Comparison of ENCODE assay signal across 8 cellular contexts in the genomic region with DNA sequence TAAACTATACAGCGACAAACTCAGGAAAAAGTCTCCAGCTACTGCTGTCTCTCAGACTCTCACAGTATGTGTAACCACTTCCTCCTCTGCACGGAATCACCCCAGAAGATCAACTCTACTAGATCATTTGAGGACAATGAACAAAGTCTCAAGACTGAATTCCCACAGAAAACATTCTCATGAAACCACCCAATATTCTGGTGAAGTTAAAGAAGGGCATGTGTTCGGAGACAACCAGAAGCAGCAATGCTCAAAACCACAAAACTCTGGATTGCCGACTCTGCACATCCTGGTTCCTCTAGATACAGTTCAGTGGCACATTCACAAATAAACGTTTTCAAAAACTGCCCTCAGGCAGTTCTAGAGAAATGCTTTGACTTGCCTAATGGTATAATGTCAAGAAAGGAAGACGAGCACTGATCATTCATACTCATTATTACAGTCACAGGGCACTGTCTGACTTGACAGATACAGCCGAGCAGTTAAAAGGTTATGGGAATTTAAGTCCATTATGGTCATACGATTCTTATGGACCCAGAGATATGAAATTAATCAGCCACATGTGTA.
DNase-seq lines count a peak whose midpoint lies in the region; ATAC-seq and TF ChIP-seq lines count a peak whose summit lies in the region.

No MANE protein-coding gene starts in this region.

- WGBS in gastroesophageal sphincter (ENCODE audit: low coverage in 1 of 2), 2 donors: 61 to 70% methylated on average over 7 to 8 of the region's 8 CpGs

- H3K36me3 ChIP-seq in gastroesophageal sphincter: no peaks in the 10 kb centered on the region

- no peak overlapping the region for H3K27ac ChIP-seq in gastroesophageal sphincter

- TF ChIP-seq POLR2A in gastroesophageal sphincter (IDR thresholded peaks at IDR 0.05): no peak

- H3K4me3 ChIP-seq in gastroesophageal sphincter: no peak overlapping the region

- DNase-seq in GM10248 (ENCODE audit: extremely low spot score) (peak; percentile 34), KG1 (lab: John Stamatoyannopoulos, UW) (peak; percentile 87), stromal cell of bone marrow (ENCODE audit: low read depth) (peak; percentile 69), hepatic stellate cell (ENCODE audit: low spot score) (no peak), LoVo (ENCODE audit: low spot score) (no peak)

- H3K4me1 ChIP-seq in gastroesophageal sphincter: no peaks in the 10 kb centered on the region

- CTCF ChIA-PET in GM10248 (lab: Yijun Ruan, JAX): interaction anchor here (0.6 to 2.9 kb wide), 5 partner anchors 13 to 190 kb away, joined by 3 to 8 read pairs (median 4); no protein-coding TSS in a partner anchor

- ATAC-seq in GM21619 (IDR thresholded peaks at IDR 0.05; ENCODE audit: unreplicated experiment) (peak; percentile 96), gastroesophageal sphincter (peak; percentile 76)
- ATAC-seq in activated CD4-positive, CD25-positive, alpha-beta regulatory T cell treated with anti-CD3 and anti-CD28 coated beads, Interleukin-2, amount 50 U/mL, for 24 hours: peak; percentile 37 to 41

- TF ChIP-seq CTCF in GM10248 (IDR thresholded peaks at IDR 0.05; ENCODE audit: control extremely low read depth, extremely low read depth, low read depth, missing control alignments) (no peak), gastroesophageal sphincter (IDR thresholded peaks at IDR 0.05) (no peak)

- no peaks in the 10 kb centered on the region for H3K27me3 ChIP-seq in gastroesophageal sphincter

- H3K9me3 ChIP-seq in gastroesophageal sphincter: no peaks in the 10 kb centered on the region

- TF ChIP-seq EP300 in gastroesophageal sphincter (IDR thresholded peaks at IDR 0.05): no peak

- POLR2A ChIA-PET in GM10248 (lab: Yijun Ruan, JAX): interaction anchor here (0.5 kb wide), 1 partner anchor 86 kb away, joined by 4 read pairs; no protein-coding TSS in a partner anchor

Comparison
In these comparisons a context has a peak if more than half of its experiments do, and no peak if none do; other contexts are left out.
1. DNase-seq: peak in GM10248 (single experiment), KG1 (single experiment) and stromal cell of bone marrow (single experiment); none in hepatic stellate cell (single experiment) and LoVo (single experiment).
2. ATAC-seq: peak in every context shown above with its lines; median percentile 96 in GM21619; 76 in gastroesophageal sphincter; 39 in activated CD4-positive, CD25-positive, alpha-beta regulatory T cell treated with anti-CD3 and anti-CD28 coated beads, Interleukin-2, amount 50 U/mL, for 24 hours.